In genomic region chr4:182142146-182143085, GRCh38 we compare ENCODE assay signal across 10 cellular contexts.
DNase-seq lines count a peak whose midpoint lies in the region; ATAC-seq and TF ChIP-seq lines count a peak whose summit lies in the region.
"Had no signal": no experiment of that assay in that cellular context is flagged by ENCODE, and none has a peak within 500 bp of the region (broad histone marks: within the 10 kb centered on the region; RNA-seq: fewer than 3 reads in every experiment).

No MANE protein-coding gene starts in this region.

- H3K27me3 ChIP-seq in CD8-positive, alpha-beta T cell (ENCODE audit: insufficient read depth, low read length), result peaks cover 6% of the 10 kb centered on the region
- H3K27me3 ChIP-seq in ovary, result no peaks in the 10 kb centered on the region

- H3K4me3 ChIP-seq in CD8-positive, alpha-beta T cell (ENCODE audit: low read depth, low read length), result no peak overlapping the region
- H3K4me3 ChIP-seq in fibroblast of villous mesenchyme (ENCODE audit: low read depth, low read length), result peak overlapping the region; percentile 57
- peak overlapping the region; percentile 65 for H3K4me3 ChIP-seq in ovary

- no peaks in the 10 kb centered on the region for H3K36me3 Mint-ChIP-seq in CD8-positive, alpha-beta T cell

- no peak for TF ChIP-seq POLR2A in ovary (IDR thresholded peaks at IDR 0.05)

- no peaks in the 10 kb centered on the region for H3K36me3 ChIP-seq in CD8-positive, alpha-beta T cell (ENCODE audit: insufficient read depth, low read length)
- no peaks in the 10 kb centered on the region for H3K36me3 ChIP-seq in ovary

- WGBS in ovary, 3 donors, result 12 to 27% (median 17%) methylated on average over 54 to 65 of the region's 65 CpGs

- peaks cover 69% of the 10 kb centered on the region for H3K27me3 Mint-ChIP-seq in CD8-positive, alpha-beta T cell (ENCODE audit: low read depth)

- DNase-seq in CD8-positive, alpha-beta T cell, result no peak
- DNase-seq in RWPE1 (ENCODE audit: low spot score), result peak; percentile 22
- peak; percentile 30 for DNase-seq in fibroblast of villous mesenchyme (ENCODE audit: low read depth)
- peak in 1 of 5 donors; percentile 30 for DNase-seq in ovary
- DNase-seq in activated CD4-positive, CD25-positive, alpha-beta regulatory T cell treated with anti-CD3 and anti-CD28 coated beads, Interleukin-2, amount 50 U/mL, for 72 hours, result no peak
- DNase-seq in AG20443 (ENCODE audit: low spot score), result no peak
- DNase-seq in NCI-H1417 (lab: John Stamatoyannopoulos, UW), result no peak
- no peak for DNase-seq in GDM1 (lab: John Stamatoyannopoulos, UW)
- DNase-seq: SIG-M5 had no signal

- H3K27ac Mint-ChIP-seq in CD8-positive, alpha-beta T cell, result no peak overlapping the region
- H3K27ac Mint-ChIP-seq: dendritic cell treated with granulocyte-macrophage colony-stimulating factor and Interleukin-4, amounts not matched to agents 40 ng/mL and 50 ng/mL, for 4 days had no signal

- H3K4me1 ChIP-seq in CD8-positive, alpha-beta T cell (ENCODE audit: insufficient read depth, low read length), result no peaks in the 10 kb centered on the region
- H3K4me1 ChIP-seq in ovary (ENCODE audit: insufficient read depth), result peaks cover 5% of the 10 kb centered on the region

- no peaks in the 10 kb centered on the region for H3K9me3 Mint-ChIP-seq in CD8-positive, alpha-beta T cell
- H3K9me3 Mint-ChIP-seq: dendritic cell treated with granulocyte-macrophage colony-stimulating factor and Interleukin-4, amounts not matched to agents 40 ng/mL and 50 ng/mL, for 4 days had no signal

- CTCF ChIA-PET in CD8-positive, alpha-beta T cell (lab: Charles Lee), result no interaction called here
- CTCF ChIA-PET in RWPE1 (lab: Yijun Ruan, JAX), result interaction anchor here (0.6 kb wide), 2 partner anchors 29 to 262 kb away, joined by 3 read pairs; no protein-coding TSS in a partner anchor

- no peak for TF ChIP-seq CTCF in CD8-positive, alpha-beta T cell (IDR thresholded peaks at IDR 0.05)
- TF ChIP-seq CTCF in RWPE1 (conservative IDR thresholded peaks at IDR 0.05; ENCODE audit: low read depth), result no peak
- no peak for TF ChIP-seq CTCF in fibroblast of villous mesenchyme (IDR thresholded peaks at IDR 0.05; ENCODE audit: insufficient read depth, low read depth, low read length)
- TF ChIP-seq CTCF in ovary (IDR thresholded peaks at IDR 0.05), result no peak

- no peak overlapping the region for H3K27ac ChIP-seq in CD8-positive, alpha-beta T cell (ENCODE audit: low read depth, low read length)
- peak overlapping the region; percentile 92 for H3K27ac ChIP-seq in RWPE1
- no peak overlapping the region for H3K27ac ChIP-seq in ovary

- intact Hi-C loops in CD8-positive, alpha-beta T cell (cut with DNase I, micrococcal nuclease), result no loop called here
- intact Hi-C loops in ovary (cut with DNase I), result no loop called here

- no peaks in the 10 kb centered on the region for H3K9me3 ChIP-seq in CD8-positive, alpha-beta T cell (ENCODE audit: low read length)
- H3K9me3 ChIP-seq in ovary, result no peaks in the 10 kb centered on the region

- peak overlapping the region; percentile 70 for H3K4me3 Mint-ChIP-seq in CD8-positive, alpha-beta T cell
- H3K4me3 Mint-ChIP-seq: dendritic cell treated with granulocyte-macrophage colony-stimulating factor and Interleukin-4, amounts not matched to agents 40 ng/mL and 50 ng/mL, for 4 days had no signal

- no peak for ATAC-seq in CD8-positive, alpha-beta T cell

- POLR2A ChIA-PET in CD8-positive, alpha-beta T cell (lab: Charles Lee), result no interaction called here
- POLR2A ChIA-PET in RWPE1 (lab: Yijun Ruan, JAX; ENCODE audit: low non-redundant PET), result no interaction called here

- no peak for TF ChIP-seq EP300 in ovary (IDR thresholded peaks at IDR 0.05)

- H3K4me1 Mint-ChIP-seq in CD8-positive, alpha-beta T cell (ENCODE audit: low read depth), result peaks cover 16% of the 10 kb centered on the region

Comparison
In these comparisons a context has a peak if more than half of its experiments do, and no peak if none do; other contexts are left out.
1. DNase-seq: peak in RWPE1 (single experiment) and fibroblast of villous mesenchyme (single experiment); none in CD8-positive, alpha-beta T cell (0 of 7), activated CD4-positive, CD25-positive, alpha-beta regulatory T cell treated with anti-CD3 and anti-CD28 coated beads, Interleukin-2, amount 50 U/mL, for 72 hours (single experiment), AG20443 (single experiment), NCI-H1417 (0 of 3) and GDM1 (single experiment).